Comparison of ENCODE assay signal across 17 cellular contexts in the genomic region with DNA sequence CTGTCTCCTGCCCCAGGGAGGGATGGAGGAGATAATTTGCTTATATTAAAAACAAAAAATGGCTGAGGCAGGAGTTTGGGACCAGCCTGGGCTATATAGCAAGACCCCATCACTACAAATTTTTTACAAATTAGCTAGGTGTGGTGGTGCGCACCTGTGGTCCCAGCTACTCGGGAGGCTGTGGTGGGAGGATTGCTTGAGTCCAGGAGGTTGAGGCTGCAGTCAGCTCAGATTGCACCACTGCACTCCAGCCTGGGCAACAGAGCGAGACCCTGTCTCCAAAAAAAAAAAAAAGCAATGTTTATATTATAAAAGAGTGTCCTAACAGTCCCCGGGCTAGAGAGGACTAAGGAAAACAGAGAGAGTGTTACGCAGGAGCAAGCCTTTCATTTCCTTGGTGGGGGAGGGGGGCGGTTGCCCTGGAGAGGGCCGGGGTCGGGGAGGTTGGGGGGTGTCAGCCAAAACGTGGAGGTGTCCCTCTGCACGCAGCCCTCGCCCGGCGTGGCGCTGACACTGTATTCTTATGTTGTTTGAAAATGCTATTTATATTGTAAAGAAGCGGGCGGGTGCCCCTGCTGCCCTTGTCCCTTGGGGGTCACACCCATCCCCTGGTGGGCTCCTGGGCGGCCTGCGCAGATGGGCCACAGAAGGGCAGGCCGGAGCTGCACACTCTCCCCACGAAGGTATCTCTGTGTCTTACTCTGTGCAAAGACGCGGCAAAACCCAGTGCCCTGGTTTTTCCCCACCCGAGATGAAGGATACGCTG.
"Had no signal": no experiment of that assay in that cellular context is flagged by ENCODE, and none has a peak within 500 bp of the region (broad histone marks: within the 10 kb centered on the region; RNA-seq: fewer than 3 reads in every experiment).

No MANE protein-coding gene starts in this region.

- H3K27me3 ChIP-seq: body of pancreas, right lobe of liver had no signal

- H3K4me3 ChIP-seq: body of pancreas, lung, right lobe of liver, thoracic aorta had no signal

- DNase-seq: activated CD4-positive, alpha-beta T cell treated with anti-CD3 and anti-CD28 coated beads, Interleukin-2, amount 10 ng/mL, durations not matched to agents 7 days and 5 days; activated CD8-positive, alpha-beta T cell treated with anti-CD3 and anti-CD28 coated beads, Interleukin-2, amount 10 ng/mL, durations not matched to agents 7 days and 5 days; activated naive CD4-positive, alpha-beta T cell treated with anti-CD3 and anti-CD28 coated beads for 36 hours; activated T-cell treated with anti-CD3 and anti-CD28 coated beads, Interleukin-2, amount 50 U/mL, for 4 hours; body of pancreas; caudate nucleus; effector memory CD8-positive, alpha-beta T cell; hippocampal formation; nephron progenitor cell; small intestine; stimulated activated CD4-positive, alpha-beta T cell treated with anti-CD3 and anti-CD28 coated beads, Interleukin-4, amount 100 ng/mL, for 1 hour; T-helper 1 cell; T-helper 9 cell had no signal

- H3K27me3 Mint-ChIP-seq: activated CD4-positive, alpha-beta T cell treated with anti-CD3 and anti-CD28 coated beads, Interleukin-2, amount 10 ng/mL, durations not matched to agents 7 days and 5 days; effector memory CD8-positive, alpha-beta T cell had no signal

- ATAC-seq: activated CD8-positive, alpha-beta T cell treated with anti-CD3 and anti-CD28 coated beads, Interleukin-2, amount 10 ng/mL, durations not matched to agents 7 days and 5 days; activated T-cell treated with anti-CD3 and anti-CD28 coated beads, Interleukin-2, amount 50 U/mL, for 4 hours; body of pancreas; effector memory CD8-positive, alpha-beta T cell had no signal

- H3K4me3 Mint-ChIP-seq: activated CD4-positive, alpha-beta T cell treated with anti-CD3 and anti-CD28 coated beads, Interleukin-2, amount 10 ng/mL, durations not matched to agents 7 days and 5 days; activated CD8-positive, alpha-beta T cell treated with anti-CD3 and anti-CD28 coated beads, Interleukin-2, amount 10 ng/mL, durations not matched to agents 7 days and 5 days; activated naive CD4-positive, alpha-beta T cell treated with anti-CD3 and anti-CD28 coated beads for 36 hours; activated T-cell treated with anti-CD3 and anti-CD28 coated beads, Interleukin-2, amount 50 U/mL, for 4 hours; effector memory CD8-positive, alpha-beta T cell; nephron progenitor cell had no signal

- FAIRE-seq: kidney, small intestine had no signal

- H3K9me3 Mint-ChIP-seq: activated T-cell treated with anti-CD3 and anti-CD28 coated beads, Interleukin-2, amount 50 U/mL, for 4 hours; effector memory CD8-positive, alpha-beta T cell had no signal

- H3K4me1 Mint-ChIP-seq: activated CD4-positive, alpha-beta T cell treated with anti-CD3 and anti-CD28 coated beads, Interleukin-2, amount 10 ng/mL, durations not matched to agents 7 days and 5 days had no signal

- H3K27ac Mint-ChIP-seq: activated CD4-positive, alpha-beta T cell treated with anti-CD3 and anti-CD28 coated beads, Interleukin-2, amount 10 ng/mL, durations not matched to agents 7 days and 5 days; activated CD8-positive, alpha-beta T cell treated with anti-CD3 and anti-CD28 coated beads, Interleukin-2, amount 10 ng/mL, durations not matched to agents 7 days and 5 days; activated naive CD4-positive, alpha-beta T cell treated with anti-CD3 and anti-CD28 coated beads for 36 hours; nephron progenitor cell had no signal
